In the genomic region with DNA sequence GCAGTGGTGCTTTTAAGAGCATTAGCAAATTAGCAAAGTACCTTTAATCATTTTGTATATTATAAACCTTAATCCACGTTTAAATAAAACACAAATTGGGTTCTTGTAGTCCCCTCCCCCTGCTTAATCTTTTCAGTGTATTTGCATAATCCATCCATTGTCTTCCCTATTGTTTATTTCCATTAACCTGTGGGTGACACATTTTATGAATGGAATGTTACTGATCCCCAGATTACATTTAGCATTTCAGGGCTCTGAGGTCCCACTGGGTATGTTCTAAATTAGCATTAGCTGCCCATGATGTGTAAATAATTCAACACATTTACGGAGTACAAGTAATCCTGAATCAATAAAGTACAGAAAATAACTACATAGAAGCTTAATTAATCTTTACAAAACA, we compare ENCODE assay signal across 22 cellular contexts.
"Had no signal": no experiment of that assay in that cellular context is flagged by ENCODE, and none has a peak within 500 bp of the region (broad histone marks: within the 10 kb centered on the region; RNA-seq: fewer than 3 reads in every experiment).

No MANE protein-coding gene starts in this region.

- H3K4me1 Mint-ChIP-seq: memory B cell; stimulated activated naive B cell treated with anti-CD40 and anti-IgM and Interleukin-4, amounts not matched to agents 10 μg/mL and 1 μg/mL and 100 μg/mL, for 72 hours; stimulated activated naive CD8-positive, alpha-beta T cell treated with anti-CD3 and anti-CD28 coated beads, Interleukin-15, amount 100 ng/mL, for 72 hours had no signal

- ATAC-seq: gastroesophageal sphincter; left cardiac atrium; lower lobe of right lung; natural killer cell treated with Interleukin-12 subunit alpha and Interleukin-12 subunit beta and Interleukin-15 and Interleukin-18, amount 100 ng/mL, for 72 hours; sciatic nerve; stimulated activated naive B cell treated with anti-CD40 and anti-IgM and Interleukin-4, amounts not matched to agents 10 μg/mL and 1 μg/mL and 100 μg/mL, for 72 hours; stimulated activated naive CD8-positive, alpha-beta T cell treated with anti-CD3 and anti-CD28 coated beads, Interleukin-15, amount 100 ng/mL, for 72 hours had no signal

- DNase-seq: effector memory CD4-positive, alpha-beta T cell; esophagus squamous epithelium; foreskin fibroblast; glutamatergic neuron; kidney; left cardiac atrium; left ventricle myocardium inferior; lower lobe of right lung; midbrain; posterior cingulate gyrus; spleen; stimulated activated CD4-positive, alpha-beta T cell treated with anti-CD3 and anti-CD28 coated beads, Interleukin-15, amount 100 ng/mL, for 24 hours; stimulated activated CD4-positive, alpha-beta T cell treated with anti-CD3 and anti-CD28 coated beads, Interleukin-1b, Interleukin-23, amount 100 ng/mL, for 48 hours; stimulated activated CD4-positive, alpha-beta T cell treated with anti-CD3 and anti-CD28 coated beads, Interleukin-4, amount 100 ng/mL, for 24 hours; stimulated activated naive B cell treated with anti-CD40 and anti-IgM and Interleukin-4, amounts not matched to agents 10 μg/mL and 1 μg/mL and 100 μg/mL, for 72 hours; stimulated activated naive CD8-positive, alpha-beta T cell treated with anti-CD3 and anti-CD28 coated beads, Interleukin-15, amount 100 ng/mL, for 72 hours; transverse colon had no signal

- H3K27ac Mint-ChIP-seq: memory B cell; natural killer cell treated with Interleukin-12 subunit alpha and Interleukin-12 subunit beta and Interleukin-15 and Interleukin-18, amount 100 ng/mL, for 72 hours; stimulated activated naive B cell treated with anti-CD40 and anti-IgM and Interleukin-4, amounts not matched to agents 10 μg/mL and 1 μg/mL and 100 μg/mL, for 72 hours; stimulated activated naive CD8-positive, alpha-beta T cell treated with anti-CD3 and anti-CD28 coated beads, Interleukin-15, amount 100 ng/mL, for 72 hours had no signal

- H3K9me3 Mint-ChIP-seq: memory B cell had no signal

- H3K36me3 Mint-ChIP-seq: memory B cell; natural killer cell treated with Interleukin-12 subunit alpha and Interleukin-12 subunit beta and Interleukin-15 and Interleukin-18, amount 100 ng/mL, for 72 hours; stimulated activated naive B cell treated with anti-CD40 and anti-IgM and Interleukin-4, amounts not matched to agents 10 μg/mL and 1 μg/mL and 100 μg/mL, for 72 hours had no signal

- H3K27me3 Mint-ChIP-seq: memory B cell; natural killer cell treated with Interleukin-12 subunit alpha and Interleukin-12 subunit beta and Interleukin-15 and Interleukin-18, amount 100 ng/mL, for 72 hours; stimulated activated naive B cell treated with anti-CD40 and anti-IgM and Interleukin-4, amounts not matched to agents 10 μg/mL and 1 μg/mL and 100 μg/mL, for 72 hours; stimulated activated naive CD8-positive, alpha-beta T cell treated with anti-CD3 and anti-CD28 coated beads, Interleukin-15, amount 100 ng/mL, for 72 hours had no signal

- H3K4me1 ChIP-seq: esophagus squamous epithelium, gastroesophageal sphincter, left ventricle myocardium inferior, lower lobe of right lung, spleen, transverse colon had no signal

- H3K4me3 ChIP-seq: esophagus squamous epithelium, gastroesophageal sphincter, left ventricle myocardium inferior, lower lobe of right lung, spleen, thoracic aorta, transverse colon had no signal

- H3K27ac ChIP-seq: esophagus squamous epithelium, gastroesophageal sphincter, left ventricle myocardium inferior, lower lobe of right lung, spleen, thoracic aorta, transverse colon had no signal

- H3K36me3 ChIP-seq: esophagus squamous epithelium, gastroesophageal sphincter, lower lobe of right lung, spleen, thoracic aorta, transverse colon had no signal

- H3K4me3 Mint-ChIP-seq: memory B cell; natural killer cell treated with Interleukin-12 subunit alpha and Interleukin-12 subunit beta and Interleukin-15 and Interleukin-18, amount 100 ng/mL, for 72 hours; stimulated activated naive B cell treated with anti-CD40 and anti-IgM and Interleukin-4, amounts not matched to agents 10 μg/mL and 1 μg/mL and 100 μg/mL, for 72 hours; stimulated activated naive CD8-positive, alpha-beta T cell treated with anti-CD3 and anti-CD28 coated beads, Interleukin-15, amount 100 ng/mL, for 72 hours had no signal

- H3K27me3 ChIP-seq: esophagus squamous epithelium, gastroesophageal sphincter, spleen, transverse colon had no signal

- H3K9me3 ChIP-seq: esophagus squamous epithelium, gastroesophageal sphincter, left ventricle myocardium inferior, lower lobe of right lung, thoracic aorta, transverse colon had no signal
